In the genomic region with DNA sequence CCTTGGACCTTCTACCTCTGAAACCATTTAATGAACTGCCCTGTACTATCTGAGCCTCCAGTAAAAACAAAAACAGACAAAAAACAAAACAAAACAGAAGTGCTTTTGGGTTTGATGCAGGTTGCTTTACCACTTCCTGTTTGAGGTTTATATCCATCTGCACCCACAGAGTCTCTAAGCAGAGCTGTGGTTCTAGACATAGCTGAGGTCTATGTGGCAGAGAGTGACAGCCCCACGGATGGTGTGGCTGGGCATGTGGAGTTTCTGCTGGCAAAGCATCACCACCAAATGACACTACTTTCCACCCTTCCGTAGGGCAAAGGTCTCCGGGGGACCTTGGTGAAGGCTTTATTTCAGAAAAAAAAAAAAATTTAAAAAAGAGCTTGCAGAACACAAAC, we compare ENCODE assay signal across 8 cellular contexts.
DNase-seq lines count a peak whose midpoint lies in the region; ATAC-seq lines count a peak whose summit lies in the region.

No MANE protein-coding gene starts in this region.

- peak; percentile 94 for ATAC-seq in HG03175 (IDR thresholded peaks at IDR 0.05; ENCODE audit: unreplicated experiment)
- no peak for ATAC-seq in Right ventricle myocardium superior (ENCODE audit: poor library complexity)

- H3K36me3 Mint-ChIP-seq in activated CD4-positive, alpha-beta memory T cell treated with anti-CD3 and anti-CD28 coated beads, Interleukin-2, amount 10 ng/mL, durations not matched to agents 7 days and 5 days (ENCODE audit: low read depth) = no peaks in the 10 kb centered on the region
- no peaks in the 10 kb centered on the region for H3K36me3 Mint-ChIP-seq in stimulated activated naive CD8-positive, alpha-beta T cell treated with anti-CD3 and anti-CD28 coated beads, Interleukin-15, Interleukin-2, amounts not matched to agents 100 ng/mL and 50 ng/mL, for 24 hours (ENCODE audit: low read depth)

- DNase-seq in activated gamma-delta T cell treated with Interleukin-2 at 50 U/mL for 16 hours (peak; percentile 42), activated gamma-delta T cell (lab: John Stamatoyannopoulos, UW) (no peak), NCI-H2171 treated with DMSO at 0.1 percent for 48 hours (lab: John Stamatoyannopoulos, UW) (no peak), Right ventricle myocardium superior (no peak), GM03348 (ENCODE audit: low spot score) (no peak)
- peak; percentile 70 for DNase-seq in activated CD4-positive, alpha-beta memory T cell treated with anti-CD3 and anti-CD28 coated beads, Interleukin-2, amount 10 ng/mL, durations not matched to agents 7 days and 5 days

- H3K9me3 Mint-ChIP-seq in activated CD4-positive, alpha-beta memory T cell treated with anti-CD3 and anti-CD28 coated beads, Interleukin-2, amount 10 ng/mL, durations not matched to agents 7 days and 5 days = peaks cover 2% of the 10 kb centered on the region
- no peaks in the 10 kb centered on the region for H3K9me3 Mint-ChIP-seq in stimulated activated naive CD8-positive, alpha-beta T cell treated with anti-CD3 and anti-CD28 coated beads, Interleukin-15, Interleukin-2, amounts not matched to agents 100 ng/mL and 50 ng/mL, for 24 hours

- CTCF ChIA-PET in activated CD4-positive, alpha-beta memory T cell treated with anti-CD3 and anti-CD28 coated beads, Interleukin-2, amount 10 ng/mL, durations not matched to agents 7 days and 5 days (lab: Charles Lee) = interaction anchor here (0.8 kb wide), 1 partner anchor 19 kb away, joined by 3 read pairs; no protein-coding TSS in a partner anchor

- peak overlapping the region; percentile 10 for H3K4me3 Mint-ChIP-seq in activated CD4-positive, alpha-beta memory T cell treated with anti-CD3 and anti-CD28 coated beads, Interleukin-2, amount 10 ng/mL, durations not matched to agents 7 days and 5 days
- no peak overlapping the region for H3K4me3 Mint-ChIP-seq in stimulated activated naive CD8-positive, alpha-beta T cell treated with anti-CD3 and anti-CD28 coated beads, Interleukin-15, Interleukin-2, amounts not matched to agents 100 ng/mL and 50 ng/mL, for 24 hours

- POLR2A ChIA-PET in activated CD4-positive, alpha-beta memory T cell treated with anti-CD3 and anti-CD28 coated beads, Interleukin-2, amount 10 ng/mL, durations not matched to agents 7 days and 5 days (lab: Charles Lee) = interaction anchor here (1.4 kb wide), 1 partner anchor 18 kb away, joined by 6 read pairs; no protein-coding TSS in a partner anchor

- H3K27ac Mint-ChIP-seq in activated CD4-positive, alpha-beta memory T cell treated with anti-CD3 and anti-CD28 coated beads, Interleukin-2, amount 10 ng/mL, durations not matched to agents 7 days and 5 days = peak overlapping the region; percentile 58
- H3K27ac Mint-ChIP-seq in stimulated activated naive CD8-positive, alpha-beta T cell treated with anti-CD3 and anti-CD28 coated beads, Interleukin-15, Interleukin-2, amounts not matched to agents 100 ng/mL and 50 ng/mL, for 24 hours = peak overlapping the region; percentile 21

- peaks cover 30% of the 10 kb centered on the region for H3K4me1 Mint-ChIP-seq in activated CD4-positive, alpha-beta memory T cell treated with anti-CD3 and anti-CD28 coated beads, Interleukin-2, amount 10 ng/mL, durations not matched to agents 7 days and 5 days
- H3K4me1 Mint-ChIP-seq in stimulated activated naive CD8-positive, alpha-beta T cell treated with anti-CD3 and anti-CD28 coated beads, Interleukin-15, Interleukin-2, amounts not matched to agents 100 ng/mL and 50 ng/mL, for 24 hours (ENCODE audit: low read depth) = peaks cover 36% of the 10 kb centered on the region

- intact Hi-C loops in Right ventricle myocardium superior (cut with DNase I) = no loop called here

- peaks cover 18% of the 10 kb centered on the region for H3K27me3 Mint-ChIP-seq in activated CD4-positive, alpha-beta memory T cell treated with anti-CD3 and anti-CD28 coated beads, Interleukin-2, amount 10 ng/mL, durations not matched to agents 7 days and 5 days
- H3K27me3 Mint-ChIP-seq in stimulated activated naive CD8-positive, alpha-beta T cell treated with anti-CD3 and anti-CD28 coated beads, Interleukin-15, Interleukin-2, amounts not matched to agents 100 ng/mL and 50 ng/mL, for 24 hours = no peaks in the 10 kb centered on the region

Comparison
In these comparisons a context has a peak if more than half of its experiments do, and no peak if none do; other contexts are left out.
1. DNase-seq: peak in activated gamma-delta T cell treated with Interleukin-2 at 50 U/mL for 16 hours (single experiment) and activated CD4-positive, alpha-beta memory T cell treated with anti-CD3 and anti-CD28 coated beads, Interleukin-2, amount 10 ng/mL, durations not matched to agents 7 days and 5 days (single experiment); none in activated gamma-delta T cell (single experiment), NCI-H2171 treated with DMSO at 0.1 percent for 48 hours (single experiment), Right ventricle myocardium superior (single experiment) and GM03348 (single experiment).